Comparison of ENCODE assay signal across 8 cellular contexts in genomic region chr14:64823305-64823985, GRCh38. TPM values are rescaled to one million over a fixed set of nuclear protein-coding genes. Genes with fewer than 3 reads are reported as not detected.
DNase-seq lines count a peak whose midpoint lies in the region; ATAC-seq and TF ChIP-seq lines count a peak whose summit lies in the region.

No MANE protein-coding gene starts in this region.

- H3K9me3 ChIP-seq in NT2/D1 (ENCODE audit: insufficient read depth, low read length), result no peaks in the 10 kb centered on the region

- peaks cover 13% of the 10 kb centered on the region for H3K27me3 ChIP-seq in NT2/D1 (ENCODE audit: insufficient read depth, insufficient read length)

- no peaks in the 10 kb centered on the region for H3K9me3 Mint-ChIP-seq in endothelial cell (ENCODE audit: unreplicated experiment)

- peaks cover 31% of the 10 kb centered on the region for H3K4me1 Mint-ChIP-seq in endothelial cell (ENCODE audit: unreplicated experiment)

- H3K9ac ChIP-seq in NT2/D1 (ENCODE audit: insufficient read length, low read depth), result no peak overlapping the region

- no peaks in the 10 kb centered on the region for H3K36me3 ChIP-seq in NT2/D1 (ENCODE audit: insufficient read depth, insufficient read length, low read length)

- H3K36me3 Mint-ChIP-seq in endothelial cell (ENCODE audit: low read depth, unreplicated experiment), result no peaks in the 10 kb centered on the region

- no peak overlapping the region for H3K4me3 ChIP-seq in NT2/D1 (ENCODE audit: insufficient read length, low read depth)

- peaks cover 5% of the 10 kb centered on the region for H3K4me1 ChIP-seq in NT2/D1 (ENCODE audit: insufficient read depth, insufficient read length)

- H3K27me3 Mint-ChIP-seq in endothelial cell (ENCODE audit: unreplicated experiment), result peaks cover 5% of the 10 kb centered on the region

- H3K4me3 Mint-ChIP-seq in endothelial cell (ENCODE audit: unreplicated experiment), result peak overlapping the region; percentile 9

- no peak overlapping the region for H3K27ac Mint-ChIP-seq in endothelial cell (ENCODE audit: unreplicated experiment)

- ATAC-seq in HG03460 (IDR thresholded peaks at IDR 0.05; ENCODE audit: unreplicated experiment) (peak; percentile 76), HG02588 (IDR thresholded peaks at IDR 0.05; ENCODE audit: unreplicated experiment) (no peak)

- DNase-seq in GM10266 (ENCODE audit: extremely low spot score) (peak; percentile 81), NT2/D1 (ENCODE audit: low read depth, low spot score) (peak; percentile 32), endothelial cell (ENCODE audit: low spot score) (peak; percentile 75), myocyte (ENCODE audit: low read depth) (peak; percentile 72)
- DNase-seq in activated CD8-positive, alpha-beta memory T cell treated with anti-CD3 and anti-CD28 coated beads, Interleukin-2, amount 50 U/mL, for 1 hour (ENCODE audit: extremely low read depth), result peak; percentile 24
- peak; percentile 76 for DNase-seq in stimulated activated CD8-positive, alpha-beta memory T cell treated with anti-CD3 and anti-CD28 coated beads, Interleukin-4, amount 100 ng/mL, for 48 hours

- TF ChIP-seq CTCF in GM10266 (IDR thresholded peaks at IDR 0.05; ENCODE audit: control insufficient read depth, insufficient read depth, low read depth, missing control alignments), result peak; percentile 87
- TF ChIP-seq CTCF in endothelial cell (IDR thresholded peaks at IDR 0.05; ENCODE audit: unreplicated experiment), result peak; percentile 55

RNA-seq across cellular contexts. Expression of gene SPTB, which starts 56.3 kb away (rescaled TPM):
- total RNA-seq in endothelial cell (ENCODE audit: unreplicated experiment) (0.08 TPM), myocyte (4.3 and 4.6 TPM in 2 replicates)
- 1.3 TPM for polyA plus RNA-seq in myocyte (2012)

Comparison
In these comparisons a context has a peak if more than half of its experiments do, and no peak if none do; other contexts are left out.
1. DNase-seq: peak in every context shown above with its lines; median percentile 81 in GM10266; 76 in stimulated activated CD8-positive, alpha-beta memory T cell treated with anti-CD3 and anti-CD28 coated beads, Interleukin-4, amount 100 ng/mL, for 48 hours; 75 in endothelial cell; 72 in myocyte; 32 in NT2/D1; 24 in activated CD8-positive, alpha-beta memory T cell treated with anti-CD3 and anti-CD28 coated beads, Interleukin-2, amount 50 U/mL, for 1 hour.